Comparison of ENCODE assay signal across 13 cellular contexts in the genomic region with DNA sequence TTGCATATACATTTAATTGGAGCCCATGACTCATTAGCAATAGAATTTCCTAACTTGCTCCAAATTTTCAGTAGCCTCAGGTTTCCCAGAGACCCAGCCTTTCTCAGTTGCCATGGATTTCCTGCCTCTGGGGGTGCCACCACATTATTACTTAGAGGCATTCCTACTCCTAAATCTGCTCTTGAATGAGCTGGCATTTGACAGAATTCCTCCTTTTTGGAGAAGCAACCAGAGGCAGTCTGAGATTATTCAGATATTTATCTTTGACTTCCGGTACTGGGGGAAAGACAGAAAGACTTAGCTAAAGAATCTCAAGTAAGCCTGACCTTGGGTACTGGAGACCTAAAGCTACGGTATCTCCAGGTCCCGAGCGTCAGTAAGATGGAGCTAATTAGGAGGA.
"Had no signal": no experiment of that assay in that cellular context is flagged by ENCODE, and none has a peak within 500 bp of the region (broad histone marks: within the 10 kb centered on the region; RNA-seq: fewer than 3 reads in every experiment).

No MANE protein-coding gene starts in this region.

- H3K27ac ChIP-seq: cardiac muscle cell had no signal

- H3K36me3 Mint-ChIP-seq: activated naive CD4-positive, alpha-beta T cell treated with anti-CD3 and anti-CD28 coated beads, Interleukin-2, amount 50 U/mL, for 24 hours; natural killer cell; stimulated activated effector memory CD8-positive, alpha-beta T cell treated with anti-CD3 and anti-CD28 coated beads, Interleukin-12 subunit alpha, Interleukin-12 subunit beta, amount 100 ng/mL, for 72 hours had no signal

- H3K27me3 ChIP-seq: adrenal gland, gastroesophageal sphincter had no signal

- H3K4me3 ChIP-seq: mucosa of descending colon had no signal

- H3K9me3 Mint-ChIP-seq: T-helper 2 cell treated with Interferon-gamma antibody and Interleukin-4, amounts not matched to agents 5 μg/mL and 100 μg/mL, for 36 hours had no signal

- H3K4me3 Mint-ChIP-seq: activated naive CD4-positive, alpha-beta T cell treated with anti-CD3 and anti-CD28 coated beads, Interleukin-2, amount 50 U/mL, for 24 hours; natural killer cell; stimulated activated effector memory CD8-positive, alpha-beta T cell treated with anti-CD3 and anti-CD28 coated beads, Interleukin-12 subunit alpha, Interleukin-12 subunit beta, amount 100 ng/mL, for 72 hours; T-helper 2 cell treated with Interferon-gamma antibody and Interleukin-4, amounts not matched to agents 5 μg/mL and 100 μg/mL, for 36 hours had no signal

- H3K36me3 ChIP-seq: adrenal gland, cardiac muscle cell, gastroesophageal sphincter, thoracic aorta had no signal

- DNase-seq: activated effector memory CD4-positive, alpha-beta T cell treated with Interleukin-2 at 50 U/mL for 16 hours; activated T-cell treated with anti-CD3 and anti-CD28 coated beads, Interleukin-2, amount 50 U/mL, for 1 hour; adrenal gland; mucosa of descending colon; natural killer cell; stimulated activated CD4-positive, alpha-beta T cell treated with anti-CD3 and anti-CD28 coated beads, Interleukin-12 subunit alpha, Interleukin-12 subunit beta, amount 100 ng/mL, for 4 hours; stimulated activated CD4-positive, alpha-beta T cell treated with anti-CD3 and anti-CD28 coated beads, Interleukin-2, amount 100 ng/mL, for 24 hours had no signal

- H3K9me3 ChIP-seq: adrenal gland, gastroesophageal sphincter, mucosa of descending colon, thoracic aorta had no signal

- H3K27ac Mint-ChIP-seq: activated naive CD4-positive, alpha-beta T cell treated with anti-CD3 and anti-CD28 coated beads, Interleukin-2, amount 50 U/mL, for 24 hours; natural killer cell; stimulated activated effector memory CD8-positive, alpha-beta T cell treated with anti-CD3 and anti-CD28 coated beads, Interleukin-12 subunit alpha, Interleukin-12 subunit beta, amount 100 ng/mL, for 72 hours; T-helper 2 cell treated with Interferon-gamma antibody and Interleukin-4, amounts not matched to agents 5 μg/mL and 100 μg/mL, for 36 hours had no signal
